12 cellular contexts compared by ENCODE assay signal in the genomic region with DNA sequence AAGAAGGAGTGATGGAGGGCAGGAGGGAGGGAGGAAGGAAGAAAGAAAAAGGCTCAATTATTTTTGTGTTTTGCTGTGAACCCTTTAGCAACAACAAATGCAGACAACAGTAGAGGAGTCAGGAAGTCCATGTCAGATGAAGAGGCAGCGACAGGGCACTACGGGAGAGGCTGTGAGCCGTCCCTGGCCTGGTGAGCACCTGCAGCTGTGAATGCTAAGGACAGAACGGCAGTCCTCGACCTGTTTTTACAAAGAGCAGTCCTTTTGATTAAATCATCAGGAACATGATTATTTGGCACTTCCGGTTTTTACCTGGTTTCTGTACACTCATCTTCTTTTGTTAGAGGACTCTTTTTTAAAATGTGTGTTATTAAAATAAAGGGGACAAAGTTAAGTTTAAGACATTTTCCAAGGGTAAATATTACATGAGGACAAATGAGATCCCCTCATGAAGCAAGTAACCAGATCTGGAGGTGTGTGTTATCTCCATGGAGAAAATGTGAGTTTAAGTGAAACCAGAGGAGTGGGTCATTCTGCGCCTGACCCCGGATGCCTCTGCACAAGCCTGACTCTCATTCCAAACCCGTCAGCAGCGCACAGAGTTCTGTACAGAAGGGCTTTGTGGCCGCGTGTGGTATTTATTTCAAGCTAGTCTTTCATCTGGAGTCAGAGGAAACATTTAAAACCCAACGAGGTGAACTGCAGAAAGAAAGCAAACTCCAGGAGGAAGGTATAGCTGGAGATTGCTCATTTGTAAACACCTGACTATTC.
DNase-seq lines count a peak whose midpoint lies in the region; ATAC-seq and TF ChIP-seq lines count a peak whose summit lies in the region.
"Had no signal": no experiment of that assay in that cellular context is flagged by ENCODE, and none has a peak within 500 bp of the region (broad histone marks: within the 10 kb centered on the region; RNA-seq: fewer than 3 reads in every experiment).

No MANE protein-coding gene starts in this region.

- peaks cover 32% of the 10 kb centered on the region for H3K4me1 ChIP-seq in hepatocyte (ENCODE audit: insufficient read depth)

- intact Hi-C loops in sciatic nerve (cut with DNase I), result no loop called here

- H3K27ac ChIP-seq in hepatocyte, result peak overlapping the region; percentile 90

- H3K27me3 ChIP-seq in hepatocyte, result no peaks in the 10 kb centered on the region

- DNase-seq in NCI-H146 treated with DMSO at 0.1 percent for 48 hours (lab: John Stamatoyannopoulos, UW; ENCODE audit: unreplicated experiment) (peak; percentile 34), SHP77 (lab: John Stamatoyannopoulos, UW) (peak; percentile 70), hepatocyte (ENCODE audit: low spot score) (peak; percentile 46), sciatic nerve (ENCODE audit: low spot score) (no peak), A172 (ENCODE audit: low spot score) (no peak)
- DNase-seq: CD4-positive, alpha-beta T cell; kidney glomerular epithelial cell; NCI-H526 treated with DMSO at 0.1 percent for 48 hours; small intestine had no signal

- H3K9me3 ChIP-seq in hepatocyte (ENCODE audit: low read depth), result no peaks in the 10 kb centered on the region

- ATAC-seq in sciatic nerve (peak; percentile 57), HG03442 (IDR thresholded peaks at IDR 0.05; ENCODE audit: unreplicated experiment) (no peak), HG03378 (IDR thresholded peaks at IDR 0.05; ENCODE audit: unreplicated experiment) (no peak)
- ATAC-seq: Right ventricle myocardium inferior had no signal

- H3K36me3 ChIP-seq in hepatocyte (replicated peaks; ENCODE audit: insufficient read depth, low read depth), result no peaks in the 10 kb centered on the region

- WGBS in hepatocyte (ENCODE audit: low lambda C conversion rate, missing lambda C conversion rate), result 34% methylated on average over 13 of the region's 13 CpGs

- H3K9me2 ChIP-seq in hepatocyte (replicated peaks; ENCODE audit: insufficient read depth), result no peaks in the 10 kb centered on the region

- no peaks in the 10 kb centered on the region for H3K79me2 ChIP-seq in hepatocyte

- H3K4me3 ChIP-seq in hepatocyte, result no peak overlapping the region

- peak overlapping the region; percentile 38 for H2AFZ ChIP-seq in hepatocyte

- H4K20me1 ChIP-seq in hepatocyte (ENCODE audit: insufficient read depth, poor library complexity, severe bottlenecking), result no peaks in the 10 kb centered on the region

- no peak for TF ChIP-seq CTCF in hepatocyte (IDR thresholded peaks at IDR 0.05; ENCODE audit: poor library complexity)

- H3K4me2 ChIP-seq in hepatocyte, result peak overlapping the region; percentile 52

Comparison
In these comparisons a context has a peak if more than half of its experiments do, and no peak if none do; other contexts are left out.
1. DNase-seq: peak in NCI-H146 treated with DMSO at 0.1 percent for 48 hours (single experiment), SHP77 (2 of 2) and hepatocyte (single experiment); none in sciatic nerve (single experiment) and A172 (single experiment).